9 cellular contexts compared by ENCODE assay signal in genomic region chr2:161586517-161587167, GRCh38. TPM values are rescaled to one million over a fixed set of nuclear protein-coding genes. Genes with fewer than 3 reads are reported as not detected.
A peak's percentile ranks its signal among the peaks of the same experiment; 100 is the strongest.
DNase-seq lines count a peak whose midpoint lies in the region; ATAC-seq and TF ChIP-seq lines count a peak whose summit lies in the region.
"Had no signal": no experiment of that assay in that cellular context is flagged by ENCODE, and none has a peak within 500 bp of the region (broad histone marks: within the 10 kb centered on the region; RNA-seq: fewer than 3 reads in every experiment).

No MANE protein-coding gene starts in this region.

- H3K27me3 ChIP-seq in endodermal cell (ENCODE audit: control insufficient read depth, insufficient read depth, low read length, poor library complexity, severe bottlenecking), result peaks cover 10% of the 10 kb centered on the region

- H3K4me3 ChIP-seq in endodermal cell (ENCODE audit: low read length), result no peak overlapping the region

- peaks cover 5% of the 10 kb centered on the region for H3K27me3 Mint-ChIP-seq in endodermal cell (ENCODE audit: insufficient read depth)
- H3K27me3 Mint-ChIP-seq: CD8-positive, alpha-beta memory T cell had no signal

- WGBS in endodermal cell (ENCODE audit: insufficient coverage in 1 of 2, insufficient read length in 1 of 2), 2 experiments, result 46 to 81% methylated on average over 3 to 6 of the region's 6 CpGs

- H3K27ac ChIP-seq in endodermal cell (ENCODE audit: low read depth, low read length), result no peak overlapping the region

- H3K36me3 Mint-ChIP-seq in endodermal cell (ENCODE audit: low read depth), result no peaks in the 10 kb centered on the region
- H3K36me3 Mint-ChIP-seq: CD8-positive, alpha-beta memory T cell had no signal

- no peaks in the 10 kb centered on the region for H3K9me3 ChIP-seq in endodermal cell (ENCODE audit: control insufficient read depth, low read length)

- DNase-seq in NCI-H2171 treated with DMSO at 0.1 percent for 48 hours (lab: John Stamatoyannopoulos, UW) (peak; percentile 48), NCI-H2171 (lab: John Stamatoyannopoulos, UW) (no peak), NCI-H82 treated with DMSO at 0.1 percent for 48 hours (lab: John Stamatoyannopoulos, UW; ENCODE audit: unreplicated experiment) (peak; percentile 41), endodermal cell (no peak), pons (ENCODE audit: low spot score) (peak; percentile 64)
- DNase-seq in activated T-cell treated with anti-CD3 and anti-CD28 coated beads, Interleukin-2, amount 50 U/mL, for 48 hours, result no peak

- H3K9ac ChIP-seq in endodermal cell (ENCODE audit: extremely low read depth, low read length, poor library complexity, severe bottlenecking), result no peak overlapping the region

- H3K4me1 ChIP-seq in endodermal cell (ENCODE audit: control insufficient read depth, insufficient read depth, low read length), result no peaks in the 10 kb centered on the region

- H3K4me1 Mint-ChIP-seq in endodermal cell, result no peaks in the 10 kb centered on the region
- H3K4me1 Mint-ChIP-seq: CD8-positive, alpha-beta memory T cell had no signal

- no peaks in the 10 kb centered on the region for H3K9me3 Mint-ChIP-seq in endodermal cell

- peak; percentile 79 for ATAC-seq in HG02973 (IDR thresholded peaks at IDR 0.05; ENCODE audit: unreplicated experiment)
- ATAC-seq in GM19467 (IDR thresholded peaks at IDR 0.05; ENCODE audit: unreplicated experiment), result no peak

- peak; percentile 86 for TF ChIP-seq CTCF in endodermal cell (conservative IDR thresholded peaks at IDR 0.05)

- no peak overlapping the region for H3K4me3 Mint-ChIP-seq in endodermal cell
- H3K4me3 Mint-ChIP-seq: CD8-positive, alpha-beta memory T cell had no signal

- no peak overlapping the region for H3K27ac Mint-ChIP-seq in endodermal cell
- H3K27ac Mint-ChIP-seq: CD8-positive, alpha-beta memory T cell had no signal

- H3K36me3 ChIP-seq in endodermal cell (ENCODE audit: control insufficient read depth, insufficient read depth, low read length), result no peaks in the 10 kb centered on the region

RNA-seq across cellular contexts. Expression of gene SLC4A10, which starts 37.6 kb away (rescaled TPM):
- under 1 TPM; 0.13 to 0.89 TPM for total RNA-seq in endodermal cell
- 0.21 TPM for polyA plus RNA-seq in endodermal cell (2013, experiment 1 of 2)
- polyA plus RNA-seq in endodermal cell (2013, experiment 2 of 2), result 0.62 TPM

Comparison
In these comparisons a context has a peak if more than half of its experiments do, and no peak if none do; other contexts are left out.
1. DNase-seq: peak in NCI-H2171 treated with DMSO at 0.1 percent for 48 hours (single experiment), NCI-H82 treated with DMSO at 0.1 percent for 48 hours (single experiment) and pons (single experiment); none in NCI-H2171 (single experiment), endodermal cell (single experiment) and activated T-cell treated with anti-CD3 and anti-CD28 coated beads, Interleukin-2, amount 50 U/mL, for 48 hours (0 of 2).